In genomic region chr19:40810649-40811408, GRCh38 we compare ENCODE assay signal across 8 cellular contexts. TPM values are rescaled to one million over a fixed set of nuclear protein-coding genes. Genes with fewer than 3 reads are reported as not detected.
DNase-seq lines count a peak whose midpoint lies in the region; ATAC-seq, FAIRE-seq and TF ChIP-seq lines count a peak whose summit lies in the region.
"Not testable (repeated sequence)": the region's sequence is repeated elsewhere in the genome, so short reads cannot be mapped to it uniquely, and the experiment has no call there.

No MANE protein-coding gene starts in this region.

- CTCF ChIA-PET in H1 (lab: Charles Lee; ENCODE audit: partially characterized antibody): not testable (repeated sequence)

- not testable (repeated sequence) for H4K8ac ChIP-seq in H1 (ENCODE audit: extremely low read depth, insufficient read depth, low read length)

- H3K4me2 ChIP-seq in H1 (ENCODE audit: insufficient read depth in 1 of 2, low read depth in 2 of 2, low read length in 2 of 2): peak overlapping the region; percentile 86 to 94

- TF ChIP-seq EP300 in H1 (IDR thresholded peaks at IDR 0.05; ENCODE audit: borderline replicate concordance in 1 of 2, low read depth in 2 of 2, low read length in 2 of 2): not testable (repeated sequence)

- peak overlapping the region; percentile 68 for H3K27ac Mint-ChIP-seq in activated T-helper 1 cell treated with anti-CD3 and anti-CD28 coated beads, Interleukin-12 subunit alpha, Interleukin-12 subunit beta, Interleukin-2, Interleukin-4 antibody, amounts not matched to agents 30 ng/mL and 10 ng/mL and 1 ng/mL, durations not matched to agents 14 hours and 24 hours and 36 hours

- H3K4ac ChIP-seq in H1 (replicated peaks; ENCODE audit: insufficient read length, low read depth, low read length): not testable (repeated sequence)

- not testable (repeated sequence) for H3K79me1 ChIP-seq in H1 (ENCODE audit: low read depth, low read length)

- H3K9me3 Mint-ChIP-seq in activated T-helper 1 cell treated with anti-CD3 and anti-CD28 coated beads, Interleukin-12 subunit alpha, Interleukin-12 subunit beta, Interleukin-2, Interleukin-4 antibody, amounts not matched to agents 30 ng/mL and 10 ng/mL and 1 ng/mL, durations not matched to agents 14 hours and 24 hours and 36 hours: not testable (repeated sequence)

- H3K4me1 ChIP-seq in Peyer's patch (peaks cover 0 to 54% (median 16%) of the 10 kb centered on the region in 4 donors), H1 (replicated peaks in 1 of 4; ENCODE audit: control insufficient read depth in 3 of 4, insufficient read depth in 4 of 4, low read length in 3 of 4) (peaks cover 6 to 29% (median 15%) of the 10 kb centered on the region in 4 experiments)

- peaks cover 0 to 15% of the 10 kb centered on the region in 2 experiments; a peak in 1 of 4 replicates for H3K79me2 ChIP-seq in H1 (ENCODE audit: control insufficient read depth in 1 of 2, insufficient read depth in 2 of 2, low read length in 2 of 2)

- H2AFZ ChIP-seq in H1 (ENCODE audit: low read length): 0 out of 2 replicates have a peak overlapping the region, but pooled peaks have one; percentile 37

- not testable (repeated sequence) for H2AK5ac ChIP-seq in H1 (ENCODE audit: low read depth, low read length)

- peaks cover 12% of the 10 kb centered on the region; the same call in 1 of the 2 replicates for H3K23me2 ChIP-seq in H1 (ENCODE audit: low read depth, low read length)

- H3K36me3 ChIP-seq in Peyer's patch (peaks cover 0 to 22% (median 0%) of the 10 kb centered on the region in 3 donors), H1 (ENCODE audit: control insufficient read depth in 2 of 4, insufficient read depth in 4 of 4, low read length in 3 of 4) (peaks cover 3 to 18% (median 13%) of the 10 kb centered on the region in 4 experiments; a peak in 6 of 8 replicates)

- peak overlapping the region in 1 of 4 experiments; percentile 39; a peak in 3 of 7 replicates for H3K9ac ChIP-seq in H1 (replicated peaks in 1 of 4; ENCODE audit: extremely low read depth in 1 of 4, low read depth in 3 of 4, low read length in 3 of 4)

- POLR2A ChIA-PET in H1 (lab: Charles Lee; ENCODE audit: partially characterized antibody): interaction anchor here (0.7 to 2.1 kb wide), 7 partner anchors 9 to 416 kb away, joined by 3 to 11 read pairs (median 5); partner anchors contain the start of genes EGLN2 and RAB4B

- not testable (repeated sequence) for H3K14ac ChIP-seq in H1 (ENCODE audit: insufficient read length)

- TF ChIP-seq POLR2A in Peyer's patch (IDR thresholded peaks at IDR 0.05): not testable (repeated sequence)
- TF ChIP-seq POLR2A in H1 (IDR thresholded peaks at IDR 0.05; ENCODE audit: control extremely low read depth in 1 of 2, low read depth in 2 of 2, low read length in 2 of 2): peak in 1 of 2 experiments; percentile 57; a peak in 2 of 3 replicates

- peaks cover 48% of the 10 kb centered on the region for H3K4me1 Mint-ChIP-seq in activated T-helper 1 cell treated with anti-CD3 and anti-CD28 coated beads, Interleukin-12 subunit alpha, Interleukin-12 subunit beta, Interleukin-2, Interleukin-4 antibody, amounts not matched to agents 30 ng/mL and 10 ng/mL and 1 ng/mL, durations not matched to agents 14 hours and 24 hours and 36 hours (ENCODE audit: low read depth)

- H2BK12ac ChIP-seq in H1 (ENCODE audit: low read depth, low read length): not testable (repeated sequence)

- H3K4me3 Mint-ChIP-seq in activated T-helper 1 cell treated with anti-CD3 and anti-CD28 coated beads, Interleukin-12 subunit alpha, Interleukin-12 subunit beta, Interleukin-2, Interleukin-4 antibody, amounts not matched to agents 30 ng/mL and 10 ng/mL and 1 ng/mL, durations not matched to agents 14 hours and 24 hours and 36 hours: peak overlapping the region; percentile 94

- TF ChIP-seq RAD21 in H1 (IDR thresholded peaks at IDR 0.05 in 1 of 2, conservative IDR thresholded peaks at IDR 0.05 in 1 of 2; ENCODE audit: low read depth in 2 of 2, low read length in 2 of 2): not testable (repeated sequence)

- peak; percentile 49 for ATAC-seq in HG03442 (IDR thresholded peaks at IDR 0.05; ENCODE audit: unreplicated experiment)

- not testable (repeated sequence) for H2BK5ac ChIP-seq in H1 (ENCODE audit: low read depth, low read length)

- H2BK20ac ChIP-seq in H1 (ENCODE audit: low read length): not testable (repeated sequence)

- not testable (repeated sequence) for H3K9me3 ChIP-seq in Peyer's patch; H1 (ENCODE audit: insufficient read depth in 2 of 2, low read depth in 1 of 2, low read length in 1 of 2)

- H3K27me3 ChIP-seq in Peyer's patch; H1 (replicated peaks in 1 of 4; ENCODE audit: control insufficient read depth in 3 of 4, extremely low read depth in 1 of 4, insufficient read depth in 3 of 4, low read length in 3 of 4): not testable (repeated sequence)

- H4K5ac ChIP-seq in H1 (ENCODE audit: insufficient read length, low read depth, low read length): not testable (repeated sequence)

- FAIRE-seq in GM19239 (lab: Jason Lieb, UNC) (peak; percentile 84), H1 (lab: Jason Lieb, UNC) (peak; percentile 77)

- peaks cover 34% of the 10 kb centered on the region for H3K36me3 Mint-ChIP-seq in activated T-helper 1 cell treated with anti-CD3 and anti-CD28 coated beads, Interleukin-12 subunit alpha, Interleukin-12 subunit beta, Interleukin-2, Interleukin-4 antibody, amounts not matched to agents 30 ng/mL and 10 ng/mL and 1 ng/mL, durations not matched to agents 14 hours and 24 hours and 36 hours (ENCODE audit: low read depth)

- intact Hi-C loops in activated T-helper 1 cell treated with anti-CD3 and anti-CD28 coated beads, Interleukin-12 subunit alpha, Interleukin-12 subunit beta, Interleukin-2, Interleukin-4 antibody, amounts not matched to agents 30 ng/mL and 10 ng/mL and 1 ng/mL, durations not matched to agents 14 hours and 24 hours and 36 hours (cut with micrococcal nuclease): loop anchor here (1.0 kb wide), 1 partner anchor 13 kb away; no protein-coding TSS in a partner anchor

- H3K23ac ChIP-seq in H1 (ENCODE audit: insufficient read length): not testable (repeated sequence)

- H3K27ac ChIP-seq in Peyer's patch (peak overlapping the region; percentile 34 to 80 (median 74)), H1 (ENCODE audit: low read depth, low read length) (peak overlapping the region; percentile 51; the same call in 1 of the 2 replicates)

- H3K4me3 ChIP-seq in Peyer's patch (peak overlapping the region; percentile 32 to 62 (median 48)), H1 (ENCODE audit: extremely low read depth in 1 of 4, insufficient read depth in 2 of 4, low read depth in 3 of 4, low read length in 4 of 4) (peak overlapping the region; percentile 34 to 65 (median 46)), retinal pigment epithelial cell (ENCODE audit: low read length) (peak overlapping the region; percentile 55)

- not testable (repeated sequence) for H4K91ac ChIP-seq in H1 (replicated peaks; ENCODE audit: insufficient read length, low read length)

- H2BK15ac ChIP-seq in H1 (ENCODE audit: low read length): not testable (repeated sequence)

- not testable (repeated sequence) for H3K18ac ChIP-seq in H1 (ENCODE audit: extremely low read depth, low read length)

- WGBS in H1 (ENCODE audit: extremely low coverage in 1 of 2, insufficient coverage in 1 of 2, insufficient read length in 1 of 2, insufficient replicate concordance in 2 of 2, low coverage in 1 of 2, low lambda C conversion rate in 2 of 2, missing lambda C conversion rate in 1 of 2), 2 experiments: 1% methylated on average over 19 of the region's 65 CpGs; no CpG with 5 or more reads in 1 of the 2 experiments

- TF ChIP-seq CTCF in Peyer's patch (IDR thresholded peaks at IDR 0.05): peak in 3 of 6 experiments; percentile 20 to 44 (median 35)
- TF ChIP-seq CTCF in H1 (IDR thresholded peaks at IDR 0.05; ENCODE audit: control extremely low read depth in 1 of 3, insufficient read depth in 1 of 3, low read depth in 1 of 3, low read length in 3 of 3); retinal pigment epithelial cell (conservative IDR thresholded peaks at IDR 0.05; ENCODE audit: low read depth, low read length): not testable (repeated sequence)

- not testable (repeated sequence) for H3K56ac ChIP-seq in H1 (replicated peaks; ENCODE audit: insufficient read length, low read depth, low read length)

- H2BK120ac ChIP-seq in H1 (replicated peaks; ENCODE audit: low read depth, low read length): not testable (repeated sequence)

- H4K20me1 ChIP-seq in H1 (replicated peaks in 1 of 2; ENCODE audit: control insufficient read depth in 1 of 2, insufficient read depth in 2 of 2, low read length in 2 of 2): peaks cover 19 to 24% of the 10 kb centered on the region in 2 experiments

- DNase-seq in AG20443 (ENCODE audit: low spot score) (peak; percentile 65), Peyer's patch (peak; percentile 55 to 92 (median 87)), H1 (ENCODE audit: low read depth in 1 of 2, low spot score in 2 of 2) (peak in 1 of 2 experiments; percentile 88), kidney glomerular epithelial cell (lab: John Stamatoyannopoulos, UW) (peak; percentile 56)
- not testable (repeated sequence) for DNase-seq in GM19239 (ENCODE audit: insufficient read length, low spot score); retinal pigment epithelial cell (ENCODE audit: low read depth)
- peak; percentile 55 for DNase-seq in activated T-helper 1 cell treated with anti-CD3 and anti-CD28 coated beads, Interleukin-12 subunit alpha, Interleukin-12 subunit beta, Interleukin-2, Interleukin-4 antibody, amounts not matched to agents 30 ng/mL and 10 ng/mL and 1 ng/mL, durations not matched to agents 14 hours and 24 hours and 36 hours (ENCODE audit: low spot score)

- H3K27me3 Mint-ChIP-seq in activated T-helper 1 cell treated with anti-CD3 and anti-CD28 coated beads, Interleukin-12 subunit alpha, Interleukin-12 subunit beta, Interleukin-2, Interleukin-4 antibody, amounts not matched to agents 30 ng/mL and 10 ng/mL and 1 ng/mL, durations not matched to agents 14 hours and 24 hours and 36 hours (ENCODE audit: insufficient read depth): peaks cover 20% of the 10 kb centered on the region

RNA-seq across cellular contexts. Expression of gene EGLN2, which starts 11.8 kb away (rescaled TPM):
- 10 to 100 TPM; 75.8 to 96.6 (median 88.1) TPM for total RNA-seq in Peyer's patch
- 100 and 104 TPM in 2 replicates for total RNA-seq in activated T-helper 1 cell treated with anti-CD3 and anti-CD28 coated beads, Interleukin-12 subunit alpha, Interleukin-12 subunit beta, Interleukin-2, Interleukin-4 antibody, amounts not matched to agents 30 ng/mL and 10 ng/mL and 1 ng/mL, durations not matched to agents 14 hours and 24 hours and 36 hours
- 101 and 103 TPM in 2 replicates for total RNA-seq in H1 (2021; fragmentation: NEBNext Ultra II Directional; extraction: Animal tissue kit (Norgen Biotek cat#: 25700))
- 86.9 and 101 TPM in 2 replicates for polyA plus RNA-seq in H1 (2011; rRNA removed)
- polyA plus RNA-seq in H1 (2011; cell fraction: cytosol; rRNA removed): 92.3 TPM
- polyA plus RNA-seq in H1 (2011; cell fraction: nucleus; rRNA removed): 115 TPM
- polyA plus RNA-seq in H1 (2012, experiment 1 of 2): 67.8 to 136 TPM (median 115 TPM) in 4 replicates
- 88.1 TPM for polyA plus RNA-seq in H1 (2012, experiment 2 of 2)
- 71.6 TPM for polyA plus RNA-seq in H1 (2013, experiment 1 of 2)
- polyA plus RNA-seq in H1 (2013, experiment 2 of 2): 70.0 TPM
- polyA minus RNA-seq in H1 (2011; rRNA and poly(A)+ RNA removed): 53.1 and 75.3 TPM in 2 replicates
- 54.2 TPM for polyA minus RNA-seq in H1 (2011; cell fraction: cytosol; rRNA and poly(A)+ RNA removed)
- polyA minus RNA-seq in H1 (2011; cell fraction: nucleus; rRNA and poly(A)+ RNA removed): 66.5 TPM

RNA-seq across cellular contexts. Expression of gene RAB4B, which starts 32.8 kb away (rescaled TPM):
- total RNA-seq in Peyer's patch: 10 to 100 TPM; 14.9 to 71.2 (median 51.3) TPM
- 40.6 and 45.5 TPM in 2 replicates for total RNA-seq in activated T-helper 1 cell treated with anti-CD3 and anti-CD28 coated beads, Interleukin-12 subunit alpha, Interleukin-12 subunit beta, Interleukin-2, Interleukin-4 antibody, amounts not matched to agents 30 ng/mL and 10 ng/mL and 1 ng/mL, durations not matched to agents 14 hours and 24 hours and 36 hours
- total RNA-seq in H1 (2021; fragmentation: NEBNext Ultra II Directional; extraction: Animal tissue kit (Norgen Biotek cat#: 25700)): 15.8 and 15.9 TPM in 2 replicates
- polyA plus RNA-seq in H1 (2011; rRNA removed): 28.6 and 42.1 TPM in 2 replicates
- 29.6 TPM for polyA plus RNA-seq in H1 (2011; cell fraction: cytosol; rRNA removed)
- polyA plus RNA-seq in H1 (2011; cell fraction: nucleus; rRNA removed): 33.6 TPM
- 9.8 to 26.8 TPM (median 21.5 TPM) in 4 replicates for polyA plus RNA-seq in H1 (2012, experiment 1 of 2)
- 21.1 TPM for polyA plus RNA-seq in H1 (2012, experiment 2 of 2)
- polyA plus RNA-seq in H1 (2013, experiment 1 of 2): 11.6 TPM
- 13.2 TPM for polyA plus RNA-seq in H1 (2013, experiment 2 of 2)
- 7.0 and 9.0 TPM in 2 replicates for polyA minus RNA-seq in H1 (2011; rRNA and poly(A)+ RNA removed)
- polyA minus RNA-seq in H1 (2011; cell fraction: cytosol; rRNA and poly(A)+ RNA removed): 8.1 TPM
- 4.1 TPM for polyA minus RNA-seq in H1 (2011; cell fraction: nucleus; rRNA and poly(A)+ RNA removed)

RNA-seq across cellular contexts. Expression of gene MIA, which starts 35.5 kb away (rescaled TPM):
- total RNA-seq in Peyer's patch: 1 to 10 TPM in 1 of 4 donors, not detected in 3; 4.0 TPM
- total RNA-seq in activated T-helper 1 cell treated with anti-CD3 and anti-CD28 coated beads, Interleukin-12 subunit alpha, Interleukin-12 subunit beta, Interleukin-2, Interleukin-4 antibody, amounts not matched to agents 30 ng/mL and 10 ng/mL and 1 ng/mL, durations not matched to agents 14 hours and 24 hours and 36 hours: 0.91 TPM in 1 of 2 replicates, not detected in the other
- total RNA-seq in H1 (2021; fragmentation: NEBNext Ultra II Directional; extraction: Animal tissue kit (Norgen Biotek cat#: 25700)): not detected in 2 replicates
- polyA plus RNA-seq in H1 (2011; rRNA removed): not detected in 2 replicates
- polyA plus RNA-seq in H1 (2011; cell fraction: cytosol; rRNA removed): not detected
- 1.3 TPM for polyA plus RNA-seq in H1 (2011; cell fraction: nucleus; rRNA removed)
- 0.56 TPM in 1 of 4 replicates, not detected in the others for polyA plus RNA-seq in H1 (2012, experiment 1 of 2)
- not detected for polyA plus RNA-seq in H1 (2012, experiment 2 of 2)
- 0.26 TPM for polyA plus RNA-seq in H1 (2013, experiment 1 of 2)
- polyA plus RNA-seq in H1 (2013, experiment 2 of 2): 0.11 TPM
- polyA minus RNA-seq in H1 (2011; rRNA and poly(A)+ RNA removed): not detected in 2 replicates
- not detected for polyA minus RNA-seq in H1 (2011; cell fraction: cytosol; rRNA and poly(A)+ RNA removed)
- polyA minus RNA-seq in H1 (2011; cell fraction: nucleus; rRNA and poly(A)+ RNA removed): not detected

RNA-seq across cellular contexts. Expression of gene CYP2A6, which starts 39.4 kb away (rescaled TPM):
- total RNA-seq in Peyer's patch: not detected
- not detected in 2 replicates for total RNA-seq in activated T-helper 1 cell treated with anti-CD3 and anti-CD28 coated beads, Interleukin-12 subunit alpha, Interleukin-12 subunit beta, Interleukin-2, Interleukin-4 antibody, amounts not matched to agents 30 ng/mL and 10 ng/mL and 1 ng/mL, durations not matched to agents 14 hours and 24 hours and 36 hours
- not detected in 2 replicates for total RNA-seq in H1 (2021; fragmentation: NEBNext Ultra II Directional; extraction: Animal tissue kit (Norgen Biotek cat#: 25700))
- 0.33 and 0.46 TPM in 2 replicates for polyA plus RNA-seq in H1 (2011; rRNA removed)
- 0.14 TPM for polyA plus RNA-seq in H1 (2011; cell fraction: cytosol; rRNA removed)
- 0.37 TPM for polyA plus RNA-seq in H1 (2011; cell fraction: nucleus; rRNA removed)
- polyA plus RNA-seq in H1 (2012, experiment 1 of 2): 0.20 to 0.60 TPM (median 0.29 TPM) in 3 of 4 replicates, not detected in the other
- polyA plus RNA-seq in H1 (2012, experiment 2 of 2): 0.18 TPM
- 0.10 TPM for polyA plus RNA-seq in H1 (2013, experiment 1 of 2)
- polyA plus RNA-seq in H1 (2013, experiment 2 of 2): not detected
- polyA minus RNA-seq in H1 (2011; rRNA and poly(A)+ RNA removed): 0.73 TPM in 1 of 2 replicates, not detected in the other
- polyA minus RNA-seq in H1 (2011; cell fraction: cytosol; rRNA and poly(A)+ RNA removed): not detected
- polyA minus RNA-seq in H1 (2011; cell fraction: nucleus; rRNA and poly(A)+ RNA removed): not detected

RNA-seq across cellular contexts. Expression of gene SNRPA, which starts 59.8 kb away (rescaled TPM):
- 100 to 1,000 TPM in 1 of 4 donors, 10 to 100 TPM in 3; 44.5 to 104 (median 72.1) TPM for total RNA-seq in Peyer's patch
- total RNA-seq in activated T-helper 1 cell treated with anti-CD3 and anti-CD28 coated beads, Interleukin-12 subunit alpha, Interleukin-12 subunit beta, Interleukin-2, Interleukin-4 antibody, amounts not matched to agents 30 ng/mL and 10 ng/mL and 1 ng/mL, durations not matched to agents 14 hours and 24 hours and 36 hours: 243 and 245 TPM in 2 replicates
- 201 and 220 TPM in 2 replicates for total RNA-seq in H1 (2021; fragmentation: NEBNext Ultra II Directional; extraction: Animal tissue kit (Norgen Biotek cat#: 25700))
- polyA plus RNA-seq in H1 (2011; rRNA removed): 202 and 283 TPM in 2 replicates
- 244 TPM for polyA plus RNA-seq in H1 (2011; cell fraction: cytosol; rRNA removed)
- polyA plus RNA-seq in H1 (2011; cell fraction: nucleus; rRNA removed): 580 TPM
- 183 to 289 TPM (median 274 TPM) in 4 replicates for polyA plus RNA-seq in H1 (2012, experiment 1 of 2)
- polyA plus RNA-seq in H1 (2012, experiment 2 of 2): 187 TPM
- polyA plus RNA-seq in H1 (2013, experiment 1 of 2): 254 TPM
- 247 TPM for polyA plus RNA-seq in H1 (2013, experiment 2 of 2)
- 310 and 364 TPM in 2 replicates for polyA minus RNA-seq in H1 (2011; rRNA and poly(A)+ RNA removed)
- polyA minus RNA-seq in H1 (2011; cell fraction: cytosol; rRNA and poly(A)+ RNA removed): 247 TPM
- 135 TPM for polyA minus RNA-seq in H1 (2011; cell fraction: nucleus; rRNA and poly(A)+ RNA removed)
